ENCODE assay signal across 26 cellular contexts in the genomic region with DNA sequence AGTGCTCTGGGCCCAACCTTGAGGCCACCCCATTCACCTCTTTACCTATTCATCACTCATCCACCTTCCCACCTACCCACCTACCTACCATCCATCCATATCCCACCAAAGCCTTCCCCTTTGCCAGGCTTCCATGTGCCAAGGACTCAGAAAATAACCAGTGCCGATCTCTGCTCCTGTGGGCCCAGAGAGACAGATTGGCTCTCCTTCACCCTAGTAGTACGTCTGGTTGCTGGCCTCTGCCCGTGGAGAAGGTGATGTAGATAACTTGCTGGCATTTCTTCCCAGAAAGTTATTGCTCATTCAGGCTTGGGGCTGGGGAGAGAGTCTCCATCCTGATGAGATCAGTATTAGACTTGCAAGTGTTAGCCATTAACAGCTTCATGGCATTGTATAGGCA.
"Had no signal": no experiment of that assay in that cellular context is flagged by ENCODE, and none has a peak within 500 bp of the region (broad histone marks: within the 10 kb centered on the region; RNA-seq: fewer than 3 reads in every experiment).

No MANE protein-coding gene starts in this region.

- ATAC-seq: mucosa of descending colon; naive thymus-derived CD4-positive, alpha-beta T cell; natural killer cell treated with Interleukin-12 subunit alpha and Interleukin-12 subunit beta and Interleukin-15 and Interleukin-18, amount 100 ng/mL, for 72 hours; pancreas; right cardiac atrium; sciatic nerve; stimulated activated effector memory CD8-positive, alpha-beta T cell treated with anti-CD3 and anti-CD28 coated beads, Interleukin-12 subunit alpha, Interleukin-12 subunit beta, amount 100 ng/mL, for 72 hours had no signal

- H3K36me3 ChIP-seq: left ventricle myocardium inferior, pancreas, prostate gland, suprapubic skin, thoracic aorta, tibial artery, uterus had no signal

- H3K36me3 Mint-ChIP-seq: naive thymus-derived CD4-positive, alpha-beta T cell; natural killer cell treated with Interleukin-12 subunit alpha and Interleukin-12 subunit beta and Interleukin-15 and Interleukin-18, amount 100 ng/mL, for 72 hours; stimulated activated effector memory CD8-positive, alpha-beta T cell treated with anti-CD3 and anti-CD28 coated beads, Interleukin-12 subunit alpha, Interleukin-12 subunit beta, amount 100 ng/mL, for 72 hours; type B pancreatic cell had no signal

- H3K27ac Mint-ChIP-seq: naive thymus-derived CD4-positive, alpha-beta T cell; natural killer cell treated with Interleukin-12 subunit alpha and Interleukin-12 subunit beta and Interleukin-15 and Interleukin-18, amount 100 ng/mL, for 72 hours; stimulated activated effector memory CD8-positive, alpha-beta T cell treated with anti-CD3 and anti-CD28 coated beads, Interleukin-12 subunit alpha, Interleukin-12 subunit beta, amount 100 ng/mL, for 72 hours; stimulated activated naive CD8-positive, alpha-beta T cell treated with anti-CD3 and anti-CD28 coated beads, Interleukin-15, Interleukin-2, amounts not matched to agents 100 ng/mL and 50 ng/mL, for 24 hours; type B pancreatic cell had no signal

- H3K4me3 ChIP-seq: left ventricle myocardium inferior, lung, mucosa of descending colon, pancreas, prostate gland, skin epidermis, suprapubic skin, thoracic aorta, tibial artery, uterus had no signal

- DNase-seq: hypothalamus; left ventricle myocardium inferior; midbrain; mucosa of descending colon; naive thymus-derived CD4-positive, alpha-beta T cell; pancreas; posterior cingulate gyrus; retina; right cardiac atrium; stimulated activated CD4-positive, alpha-beta T cell treated with anti-CD3 and anti-CD28 coated beads, Interleukin-12 subunit alpha, Interleukin-12 subunit beta, amount 100 ng/mL, for 4 hours; stimulated activated CD4-positive, alpha-beta T cell treated with anti-CD3 and anti-CD28 coated beads, Interleukin-15, amount 100 ng/mL, for 24 hours; stimulated activated CD4-positive, alpha-beta T cell treated with anti-CD3 and anti-CD28 coated beads, Interleukin-2, amount 100 ng/mL, for 24 hours; stimulated activated CD4-positive, alpha-beta T cell treated with anti-CD3 and anti-CD28 coated beads, Interleukin-4, amount 100 ng/mL, for 1 hour; stimulated activated naive CD4-positive, alpha-beta T cell; tibial artery; uterus had no signal

- H3K9me3 Mint-ChIP-seq: naive thymus-derived CD4-positive, alpha-beta T cell; natural killer cell treated with Interleukin-12 subunit alpha and Interleukin-12 subunit beta and Interleukin-15 and Interleukin-18, amount 100 ng/mL, for 72 hours; stimulated activated effector memory CD8-positive, alpha-beta T cell treated with anti-CD3 and anti-CD28 coated beads, Interleukin-12 subunit alpha, Interleukin-12 subunit beta, amount 100 ng/mL, for 72 hours; stimulated activated naive CD8-positive, alpha-beta T cell treated with anti-CD3 and anti-CD28 coated beads, Interleukin-15, Interleukin-2, amounts not matched to agents 100 ng/mL and 50 ng/mL, for 24 hours; type B pancreatic cell had no signal

- H3K4me1 Mint-ChIP-seq: stimulated activated effector memory CD8-positive, alpha-beta T cell treated with anti-CD3 and anti-CD28 coated beads, Interleukin-12 subunit alpha, Interleukin-12 subunit beta, amount 100 ng/mL, for 72 hours had no signal

- H3K27me3 Mint-ChIP-seq: naive thymus-derived CD4-positive, alpha-beta T cell; stimulated activated naive CD8-positive, alpha-beta T cell treated with anti-CD3 and anti-CD28 coated beads, Interleukin-15, Interleukin-2, amounts not matched to agents 100 ng/mL and 50 ng/mL, for 24 hours; type B pancreatic cell had no signal

- H3K4me3 Mint-ChIP-seq: naive thymus-derived CD4-positive, alpha-beta T cell; natural killer cell treated with Interleukin-12 subunit alpha and Interleukin-12 subunit beta and Interleukin-15 and Interleukin-18, amount 100 ng/mL, for 72 hours; stimulated activated effector memory CD8-positive, alpha-beta T cell treated with anti-CD3 and anti-CD28 coated beads, Interleukin-12 subunit alpha, Interleukin-12 subunit beta, amount 100 ng/mL, for 72 hours; stimulated activated naive CD8-positive, alpha-beta T cell treated with anti-CD3 and anti-CD28 coated beads, Interleukin-15, Interleukin-2, amounts not matched to agents 100 ng/mL and 50 ng/mL, for 24 hours; type B pancreatic cell had no signal

- H3K27ac ChIP-seq: left ventricle myocardium inferior, pancreas, prostate gland, skin epidermis, suprapubic skin, thoracic aorta, tibial artery, uterus had no signal

- H3K27me3 ChIP-seq: pancreas, suprapubic skin, tibial artery, uterus had no signal

- H3K9me3 ChIP-seq: left ventricle myocardium inferior, mucosa of descending colon, pancreas, prostate gland, suprapubic skin, thoracic aorta, tibial artery, uterus had no signal

- H3K4me1 ChIP-seq: left ventricle myocardium inferior, pancreas, prostate gland, suprapubic skin, tibial artery, uterus had no signal
